In the genomic region with DNA sequence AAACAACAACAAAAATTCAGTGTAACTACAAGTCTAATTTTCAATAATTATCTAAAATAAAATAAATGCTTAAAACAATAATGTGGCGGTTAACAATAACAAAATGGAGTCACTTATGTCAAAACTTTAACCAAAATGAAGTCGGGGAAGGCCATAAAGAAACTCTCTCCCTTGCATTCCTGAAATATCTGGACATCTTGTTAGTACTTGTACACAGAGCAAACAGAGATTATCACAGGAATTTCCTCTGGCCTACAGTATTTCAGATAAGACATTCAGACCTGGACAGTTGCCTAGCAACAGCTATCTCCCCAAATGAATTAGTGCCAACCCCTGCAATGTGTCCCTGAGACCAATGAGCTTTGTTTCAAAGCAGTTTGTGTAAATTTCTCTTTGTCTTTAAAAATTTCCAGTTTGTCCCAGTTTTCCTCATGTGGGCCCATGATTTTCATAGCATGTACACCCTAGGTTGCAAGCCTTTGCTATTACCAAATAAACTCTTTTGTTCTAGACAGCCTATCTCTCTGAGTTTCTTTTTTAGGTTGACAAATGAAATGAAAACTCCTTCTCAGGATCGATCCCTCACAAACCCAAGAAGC, we compare ENCODE assay signal across 12 cellular contexts.
DNase-seq lines count a peak whose midpoint lies in the region; ATAC-seq, FAIRE-seq and TF ChIP-seq lines count a peak whose summit lies in the region.
"Had no signal": no experiment of that assay in that cellular context is flagged by ENCODE, and none has a peak within 500 bp of the region (broad histone marks: within the 10 kb centered on the region; RNA-seq: fewer than 3 reads in every experiment).

No MANE protein-coding gene starts in this region.

- no peaks in the 10 kb centered on the region for H3K79me2 ChIP-seq in endothelial cell of umbilical vein (ENCODE audit: control insufficient read depth, insufficient read depth, low read length)

- ATAC-seq in HG03432 (IDR thresholded peaks at IDR 0.05; ENCODE audit: unreplicated experiment), result no peak
- ATAC-seq: PC-3 had no signal

- H3K4me2 ChIP-seq in endothelial cell of umbilical vein (ENCODE audit: insufficient read depth, low read length), result peak overlapping the region; percentile 1

- dilution Hi-C loops in endothelial cell of umbilical vein (cut with MboI; ENCODE audit: extremely low pct_ligation_motif_present, low sequenced_read_pairs), result no loop called here

- DNase-seq in Daoy (ENCODE audit: low read depth) (peak; percentile 45), RCC 7860 (ENCODE audit: low spot score) (peak; percentile 58), endothelial cell of umbilical vein (ENCODE audit: low read depth, low spot score) (peak; percentile 78), ovary (no peak), medulla oblongata (ENCODE audit: extremely low spot score) (no peak)
- DNase-seq in activated naive CD4-positive, alpha-beta T cell treated with Interleukin-2 at 50 U/mL for 16 hours, result no peak
- DNase-seq: activated naive CD4-positive, alpha-beta T cell treated with anti-CD3 and anti-CD28 coated beads, Interleukin-2, amount 50 U/mL, for 16 hours; esophagus squamous epithelium; MG63; PC-3 had no signal

- no TSS peak for BruUV-seq in endothelial cell of umbilical vein (replicated peaks; lab: Mats Ljungman, UMichigan)

- 90% methylated on average over 2 of the region's 3 CpGs; no CpG with 5 or more reads in 1 of the 2 experiments for WGBS in mesodermal cell (ENCODE audit: insufficient coverage in 2 of 2), 2 experiments
- WGBS in ovary, 3 donors, result 39 to 51% (median 50%) methylated on average over 3 of the region's 3 CpGs

- H3K9me3 ChIP-seq in endothelial cell of umbilical vein (replicated peaks; ENCODE audit: control insufficient read depth, insufficient read depth, low read length), result no peaks in the 10 kb centered on the region
- peaks cover 7% of the 10 kb centered on the region for H3K9me3 ChIP-seq in mesodermal cell (ENCODE audit: control insufficient read depth, low read length)
- peaks cover 0 to 4% of the 10 kb centered on the region in 2 donors for H3K9me3 ChIP-seq in ovary

- intact Hi-C loops in endothelial cell of umbilical vein (cut with micrococcal nuclease), result no loop called here
- intact Hi-C loops in ovary (cut with DNase I), result no loop called here

- no peak overlapping the region for H3K27ac ChIP-seq in endothelial cell of umbilical vein (ENCODE audit: insufficient read depth, low read depth, low read length)
- H3K27ac ChIP-seq in mesodermal cell (ENCODE audit: low read depth, low read length, severe bottlenecking), result peak overlapping the region; percentile 97
- no peak overlapping the region for H3K27ac ChIP-seq in ovary
- H3K27ac ChIP-seq: esophagus squamous epithelium had no signal

- TF ChIP-seq POLR2A in endothelial cell of umbilical vein (IDR thresholded peaks at IDR 0.05; ENCODE audit: low read depth, low read length) (peak; percentile 21), ovary (IDR thresholded peaks at IDR 0.05) (no peak)

- FAIRE-seq in RCC 7860 (lab: Jason Lieb, UNC) (no peak), endothelial cell of umbilical vein (lab: Jason Lieb, UNC) (peak; percentile 70)

- H3K4me3 ChIP-seq in endothelial cell of umbilical vein (replicated peaks in 1 of 3; ENCODE audit: insufficient read depth in 1 of 3, low read depth in 1 of 3, low read length in 3 of 3) (no peak overlapping the region), mesodermal cell (ENCODE audit: extremely low read depth, insufficient read depth, low read length, poor library complexity, severe bottlenecking) (no peak overlapping the region), ovary (no peak overlapping the region)
- H3K4me3 ChIP-seq: esophagus squamous epithelium, MG63 had no signal

- no peak for TF ChIP-seq EP300 in ovary (IDR thresholded peaks at IDR 0.05)

- no peaks in the 10 kb centered on the region for H3K9me1 ChIP-seq in endothelial cell of umbilical vein (replicated peaks; ENCODE audit: control insufficient read depth, extremely low read depth, insufficient read depth, low read length)

- H3K27me3 ChIP-seq in endothelial cell of umbilical vein (ENCODE audit: control insufficient read depth in 2 of 2, insufficient read depth in 2 of 2, low read length in 2 of 2) (no peaks in the 10 kb centered on the region), ovary (no peaks in the 10 kb centered on the region)
- H3K27me3 ChIP-seq: esophagus squamous epithelium, MG63 had no signal

- H2AFZ ChIP-seq in endothelial cell of umbilical vein (ENCODE audit: low read depth, low read length), result no peak overlapping the region

- no peaks in the 10 kb centered on the region for H3K36me3 ChIP-seq in endothelial cell of umbilical vein (ENCODE audit: control insufficient read depth in 2 of 2, extremely low read depth in 1 of 2, insufficient read depth in 2 of 2, low read length in 2 of 2)
- peaks cover 4% of the 10 kb centered on the region for H3K36me3 ChIP-seq in mesodermal cell (ENCODE audit: control insufficient read depth, insufficient read depth, low read length)
- no peaks in the 10 kb centered on the region for H3K36me3 ChIP-seq in ovary
- H3K36me3 ChIP-seq: MG63 had no signal

- H4K20me1 ChIP-seq in endothelial cell of umbilical vein (replicated peaks; ENCODE audit: control insufficient read depth, extremely low read depth, insufficient read depth, low read length), result no peaks in the 10 kb centered on the region

- TF ChIP-seq CTCF in endothelial cell of umbilical vein (IDR thresholded peaks at IDR 0.05; ENCODE audit: extremely low read depth in 1 of 2, insufficient read depth in 1 of 2, low read depth in 1 of 2, low read length in 2 of 2) (no peak), ovary (IDR thresholded peaks at IDR 0.05) (no peak)

- CTCF ChIA-PET in endothelial cell of umbilical vein (lab: Charles Lee), result no interaction called here

- peaks cover 22% of the 10 kb centered on the region for H3K4me1 ChIP-seq in endothelial cell of umbilical vein (ENCODE audit: control insufficient read depth, extremely low read depth, insufficient read depth, low read length)
- peaks cover 34% of the 10 kb centered on the region for H3K4me1 ChIP-seq in mesodermal cell (ENCODE audit: control insufficient read depth, insufficient read depth, low read length, poor library complexity, severe bottlenecking)
- peaks cover 5% of the 10 kb centered on the region for H3K4me1 ChIP-seq in ovary (ENCODE audit: insufficient read depth)

- POLR2A ChIA-PET in endothelial cell of umbilical vein (lab: Charles Lee), result no interaction called here

- no peak overlapping the region for H3K9ac ChIP-seq in endothelial cell of umbilical vein (replicated peaks; ENCODE audit: extremely low read depth, insufficient read depth, low read length)

TF ChIP-seq in endothelial cell of umbilical vein, 7 proteins besides CTCF, POLR2A, EP300 and RAD21:
- TF ChIP-seq, protein P1, sequence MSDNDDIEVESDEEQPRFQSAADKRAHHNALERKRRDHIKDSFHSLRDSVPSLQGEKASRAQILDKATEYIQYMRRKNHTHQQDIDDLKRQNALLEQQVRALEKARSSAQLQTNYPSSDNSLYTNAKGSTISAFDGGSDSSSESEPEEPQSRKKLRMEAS (IDR thresholded peaks at IDR 0.05; ENCODE audit: insufficient read depth, insufficient read length), result no peak
- TF ChIP-seq EZH2 (IDR thresholded peaks at IDR 0.05; ENCODE audit: borderline replicate concordance, low read depth, low read length, severe bottlenecking) (no peak), MYC (IDR thresholded peaks at IDR 0.05; ENCODE audit: low read depth, low read length) (no peak), JUN (IDR thresholded peaks at IDR 0.05; ENCODE audit: borderline replicate concordance, insufficient read depth, insufficient read length, low read depth) (no peak), POLR2AphosphoS5 (IDR thresholded peaks at IDR 0.05; ENCODE audit: insufficient read depth, low read depth, low read length) (peak; percentile 30), GATA2 (IDR thresholded peaks at IDR 0.05; ENCODE audit: insufficient read depth, insufficient read length, low read depth, low read length) (peak; percentile 83)

Comparison
In these comparisons a context has a peak if more than half of its experiments do, and no peak if none do; other contexts are left out.
1. DNase-seq: peak in Daoy (single experiment), RCC 7860 (single experiment) and endothelial cell of umbilical vein (single experiment); none in ovary (0 of 5), activated naive CD4-positive, alpha-beta T cell treated with Interleukin-2 at 50 U/mL for 16 hours (single experiment) and medulla oblongata (single experiment).